Comparison of ENCODE assay signal across 8 cellular contexts in genomic region chr10:127906548-127907377, GRCh38. TPM values are rescaled to one million over a fixed set of nuclear protein-coding genes. Genes with fewer than 3 reads are reported as not detected.
A peak's percentile ranks its signal among the peaks of the same experiment; 100 is the strongest.
DNase-seq lines count a peak whose midpoint lies in the region; ATAC-seq, FAIRE-seq and TF ChIP-seq lines count a peak whose summit lies in the region.

Gene PTPRE (plus strand): TSS chr10:127907103. CDS start chr10:128040882, 133,779 bp downstream.

- CTCF ChIA-PET in Caco-2 (lab: Charles Lee): interaction anchor here (0.6 to 2.0 kb wide), 9 partner anchors 28 to 250 kb away, joined by 3 to 21 read pairs (median 3); no protein-coding TSS in a partner anchor

- H3K9me3 Mint-ChIP-seq in Caco-2 (ENCODE audit: unreplicated experiment): no peaks in the 10 kb centered on the region

- DNase-seq in Caco-2 (peak; percentile 56 to 86), HTR-8/SVneo (ENCODE audit: insufficient read length, low spot score) (peak; percentile 59), breast epithelium (ENCODE audit: low spot score in 2 of 2) (peak; percentile 61 to 63), kidney (peak; percentile 89), GF-D8 (lab: John Stamatoyannopoulos, UW) (no peak)
- DNase-seq in stimulated activated CD4-positive, alpha-beta T cell treated with anti-CD3 and anti-CD28 coated beads, Interleukin-12 subunit alpha, Interleukin-12 subunit beta, amount 100 ng/mL, for 4 hours: peak; percentile 80

- H3K27me3 Mint-ChIP-seq in Caco-2 (ENCODE audit: insufficient read depth, unreplicated experiment): peaks cover 11% of the 10 kb centered on the region

- H3K27me3 ChIP-seq in Caco-2 (replicated peaks; ENCODE audit: control insufficient read depth, insufficient read depth, low read length) (no peaks in the 10 kb centered on the region), breast epithelium (no peaks in the 10 kb centered on the region)

- ATAC-seq in GM21367 (IDR thresholded peaks at IDR 0.05; ENCODE audit: unreplicated experiment): peak; percentile 91

- no peaks in the 10 kb centered on the region; the same call in 1 of the 2 replicates for H3K9me3 ChIP-seq in Caco-2
- no peaks in the 10 kb centered on the region for H3K9me3 ChIP-seq in breast epithelium
- H3K9me3 ChIP-seq in kidney (ENCODE audit: control insufficient read depth in 1 of 2, low read length in 2 of 2): no peaks in the 10 kb centered on the region

- FAIRE-seq in HTR-8/SVneo (lab: Jason Lieb, UNC) (no peak), kidney (lab: Jason Lieb, UNC) (no peak)

- TF ChIP-seq CTCF in Caco-2 (IDR thresholded peaks at IDR 0.05; ENCODE audit: insufficient read depth in 1 of 2, low read depth in 1 of 2, low read length in 1 of 2, severe bottlenecking in 1 of 2, unreplicated experiment in 1 of 2): peak; percentile 39 to 89
- peak; percentile 91 for TF ChIP-seq CTCF in VCaP (conservative IDR thresholded peaks at IDR 0.05)
- peak; percentile 46 to 97 (median 79) for TF ChIP-seq CTCF in breast epithelium (IDR thresholded peaks at IDR 0.05)
- peak; percentile 67 for TF ChIP-seq CTCF in kidney (IDR thresholded peaks at IDR 0.05; ENCODE audit: borderline replicate concordance, extremely low read depth, insufficient read depth)

- H3K27ac Mint-ChIP-seq in Caco-2 (ENCODE audit: unreplicated experiment): no peak within 1 kb of the TSS

- H3K4me1 ChIP-seq in Caco-2 (peaks cover 23% of the 10 kb centered on the region), breast epithelium (peaks cover 5 to 9% of the 10 kb centered on the region in 2 donors), kidney (ENCODE audit: control insufficient read depth in 1 of 2, insufficient read depth in 1 of 2, low read depth in 1 of 2, low read length in 2 of 2) (peaks cover 0 to 8% of the 10 kb centered on the region in 2 donors)

- H3K36me3 ChIP-seq in Caco-2 (ENCODE audit: control insufficient read depth, insufficient read depth, low read length): no peaks in the 10 kb centered on the region
- no peaks in the 10 kb centered on the region for H3K36me3 ChIP-seq in breast epithelium
- no peaks in the 10 kb centered on the region for H3K36me3 ChIP-seq in kidney (ENCODE audit: control insufficient read depth in 1 of 2, insufficient read depth in 2 of 2, low read length in 2 of 2)

- POLR2A ChIA-PET in Caco-2 (lab: Charles Lee): no interaction called here

- H3K36me3 Mint-ChIP-seq in Caco-2 (ENCODE audit: insufficient read depth, unreplicated experiment): peaks cover 5% of the 10 kb centered on the region

- no TSS peak for BruUV-seq in Caco-2 (replicated peaks; lab: Mats Ljungman, UMichigan)

- no peak for TF ChIP-seq POLR2A in breast epithelium (IDR thresholded peaks at IDR 0.05)

- intact Hi-C loops in Caco-2 (cut with micrococcal nuclease; ENCODE audit: unreplicated experiment): loop anchor here (1.0 kb wide), 3 partner anchors 33 to 163 kb away; no protein-coding TSS in a partner anchor
- intact Hi-C loops in breast epithelium (cut with DNase I; ENCODE audit: low total_unique reads): loop anchor here (5.0 to 10.0 kb wide), 2 partner anchors 106 to 158 kb away; no protein-coding TSS in a partner anchor
- intact Hi-C loops in kidney (cut with DNase I): loop anchor here (5.0 kb wide), 1 partner anchor 101 kb away; no protein-coding TSS in a partner anchor

- H3K9ac ChIP-seq in kidney (ENCODE audit: low read length in 2 of 2): no peak within 1 kb of the TSS

- H3K4me3 Mint-ChIP-seq in Caco-2 (ENCODE audit: unreplicated experiment): peak within 1 kb of the TSS; percentile 30

- H3K27ac ChIP-seq in VCaP: peak within 1 kb of the TSS; percentile 53; the same call in 1 of the 2 replicates
- peak within 1 kb of the TSS; percentile 83 to 93 for H3K27ac ChIP-seq in breast epithelium
- H3K27ac ChIP-seq in kidney (ENCODE audit: low read depth in 2 of 2, low read length in 2 of 2): no peak within 1 kb of the TSS

- H3K4me1 Mint-ChIP-seq in Caco-2 (ENCODE audit: low read depth, unreplicated experiment): peaks cover 9% of the 10 kb centered on the region

- H3K4me3 ChIP-seq in Caco-2 (ENCODE audit: low read depth, low read length) (peak within 1 kb of the TSS; percentile 54), breast epithelium (peak within 1 kb of the TSS; percentile 61 to 84 (median 73)), kidney (ENCODE audit: low read length in 2 of 2) (peak within 1 kb of the TSS; percentile 3 to 55)

RNA-seq across cellular contexts. Expression of gene PTPRE, which starts in this region (rescaled TPM):
- total RNA-seq in Caco-2 (2022) (0.46 and 0.50 TPM in 2 replicates), breast epithelium (10 to 100 TPM; 11.8 to 42.9 (median 25.6) TPM), kidney (25.7 TPM)
- polyA plus RNA-seq in kidney (ENCODE audit: insufficient read depth, low read depth, low replicate concordance): 1.1 TPM

Comparison
In these comparisons a context has a peak if more than half of its experiments do, and no peak if none do; other contexts are left out.
1. Peak in DNase-seq and H3K4me3 ChIP-seq in Caco-2; RNA of the gene not detected or under 1 TPM.
2. H3K27ac ChIP-seq: peak in VCaP (single experiment) and breast epithelium (2 of 2); none in kidney (0 of 2).
3. Peak in every context shown above with its lines, with median percentiles within 50 percentile points of each other: H3K4me3 ChIP-seq and CTCF ChIP-seq.